ENCODE assay signal across 8 cellular contexts in genomic region chr1:100287162-100287561, GRCh38.
"Had no signal": no experiment of that assay in that cellular context is flagged by ENCODE, and none has a peak within 500 bp of the region (broad histone marks: within the 10 kb centered on the region; RNA-seq: fewer than 3 reads in every experiment).

No MANE protein-coding gene starts in this region.

- ATAC-seq: HCT116 had no signal

- H3K9ac ChIP-seq: GM23248 had no signal

- DNase-seq: GM23248, GOT3, H9, HFFc6, KG1 had no signal

- FAIRE-seq: H54 had no signal

- H3K4me3 ChIP-seq: GM23248 had no signal

- H3K27ac ChIP-seq: GM23248, HL-60 had no signal

- H2AFZ ChIP-seq: GM23248 had no signal
